In the genomic region with DNA sequence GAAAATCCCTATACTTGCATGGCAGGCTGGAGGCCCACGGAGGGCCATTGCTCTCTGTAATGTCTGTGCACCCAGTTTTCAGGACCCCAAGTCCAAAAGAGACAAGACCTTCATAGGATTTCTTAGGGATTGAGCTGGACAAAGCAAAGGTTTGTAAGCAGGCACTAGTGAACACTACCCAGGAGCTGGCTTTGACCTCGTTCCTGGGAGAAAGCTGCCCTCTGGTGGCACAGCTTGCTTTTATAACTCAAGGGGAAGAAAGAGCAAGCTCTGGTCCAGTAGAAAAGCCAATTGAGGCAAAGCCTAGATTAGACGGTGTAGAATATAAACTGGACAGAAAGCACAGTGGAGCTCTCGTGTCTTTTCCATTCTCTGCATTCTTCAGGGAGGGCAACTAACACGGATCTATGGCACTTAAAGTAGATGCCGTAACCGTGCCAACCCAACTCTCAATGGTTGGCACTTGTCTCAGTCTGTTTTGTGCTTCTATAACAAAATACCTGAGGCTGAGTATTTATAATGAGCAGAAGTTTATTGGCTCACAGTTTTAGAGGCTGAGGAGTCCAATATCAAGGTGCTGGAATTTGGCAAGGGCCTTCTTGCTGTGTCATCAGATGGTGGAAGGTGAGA, we compare ENCODE assay signal across 8 cellular contexts. TPM values are rescaled to one million over a fixed set of nuclear protein-coding genes. Genes with fewer than 3 reads are reported as not detected.
A peak's percentile ranks its signal among the peaks of the same experiment; 100 is the strongest.
DNase-seq lines count a peak whose midpoint lies in the region; ATAC-seq, FAIRE-seq and TF ChIP-seq lines count a peak whose summit lies in the region.

No MANE protein-coding gene starts in this region.

- POLR2A ChIA-PET in OCI-LY7 (lab: Charles Lee) = no interaction called here

- intact Hi-C loops in OCI-LY7 (cut with micrococcal nuclease; ENCODE audit: unreplicated experiment) = loop anchor here (1.0 kb wide), 2 partner anchors 47 to 153 kb away; no protein-coding TSS in a partner anchor
- intact Hi-C loops in left lung (cut with DNase I) = loop anchor here in 1 of 2 donors (5.0 kb wide), 2 partner anchors 44 to 154 kb away; no protein-coding TSS in a partner anchor

- H3K36me3 ChIP-seq in OCI-LY7 (ENCODE audit: insufficient read depth, low read length) = no peaks in the 10 kb centered on the region
- H3K36me3 ChIP-seq in left lung = no peaks in the 10 kb centered on the region

- H3K9me3 ChIP-seq in OCI-LY7 (ENCODE audit: low read length) (no peaks in the 10 kb centered on the region), left lung (no peaks in the 10 kb centered on the region)

- no peak overlapping the region for H3K4me3 ChIP-seq in OCI-LY7 (ENCODE audit: low read depth, low read length, poor library complexity, severe bottlenecking)
- H3K4me3 ChIP-seq in left lung = no peak overlapping the region

- H3K79me2 ChIP-seq in OCI-LY7 (ENCODE audit: insufficient read depth, low read depth, low read length) = no peaks in the 10 kb centered on the region

- no peaks in the 10 kb centered on the region for H3K27me3 ChIP-seq in left lung

- CTCF ChIA-PET in OCI-LY7 (lab: Charles Lee; ENCODE audit: unreplicated experiment) = no interaction called here

- BruUV-seq in OCI-LY7 (replicated peaks; lab: Mats Ljungman, UMichigan) = no TSS peak

- H2AFZ ChIP-seq in OCI-LY7 (ENCODE audit: low read length) = no peak overlapping the region

- no peak for FAIRE-seq in urothelium cell line (lab: Jason Lieb, UNC)

- no peaks in the 10 kb centered on the region for H4K20me1 ChIP-seq in OCI-LY7 (ENCODE audit: insufficient read depth, low read length)

- ATAC-seq in left lung (peak; percentile 96), HG03439 (IDR thresholded peaks at IDR 0.05; ENCODE audit: unreplicated experiment) (no peak)

- H3K27ac ChIP-seq in OCI-LY7 (ENCODE audit: low read depth, low read length, poor library complexity, severe bottlenecking) (no peak overlapping the region), left lung (no peak overlapping the region)

- no peak overlapping the region for H3K4me2 ChIP-seq in OCI-LY7 (ENCODE audit: low read length)

- peak; percentile 17 for DNase-seq in stimulated activated CD4-positive, alpha-beta T cell treated with anti-CD3 and anti-CD28 coated beads, Interleukin-1b, Interleukin-23, amount 100 ng/mL, for 48 hours
- no peak for DNase-seq in stimulated activated CD4-positive, alpha-beta T cell treated with anti-CD3 and anti-CD28 coated beads, Interleukin-4, amount 100 ng/mL, for 24 hours
- peak; percentile 60 for DNase-seq in HPDE6-E6E7 (ENCODE audit: extremely low spot score)
- peak; percentile 22 for DNase-seq in OCI-LY7 (ENCODE audit: low spot score)
- DNase-seq in dedifferentiated amniotic fluid mesenchymal stem cell (ENCODE audit: extremely low spot score) = peak; percentile 73
- DNase-seq in left lung = peak in 1 of 2 donors; percentile 61
- DNase-seq in urothelium cell line (ENCODE audit: low spot score) = peak; percentile 62

- TF ChIP-seq CTCF in OCI-LY7 (conservative IDR thresholded peaks at IDR 0.05; ENCODE audit: low read length) (peak; percentile 68), left lung (IDR thresholded peaks at IDR 0.05) (peak; percentile 38 to 48)

- H3K4me1 ChIP-seq in OCI-LY7 (ENCODE audit: insufficient read depth, low read length, poor library complexity, severe bottlenecking) (no peaks in the 10 kb centered on the region), left lung (no peaks in the 10 kb centered on the region)

- H3K9me2 ChIP-seq in OCI-LY7 (ENCODE audit: insufficient read depth, low read length) = no peaks in the 10 kb centered on the region

RNA-seq across cellular contexts. Expression of gene GABRP, which starts 7.9 kb away (rescaled TPM):
- total RNA-seq in OCI-LY7 (2014; rRNA removed; shearing (Covaris generic)) = not detected in 2 replicates
- not detected in 2 replicates for total RNA-seq in OCI-LY7 (2022)
- under 1 TPM; 0.10 to 0.26 TPM for total RNA-seq in left lung
